In genomic region chr1:89633745-89634625, GRCh38 we compare ENCODE assay signal across 8 cellular contexts. TPM values are rescaled to one million over a fixed set of nuclear protein-coding genes. Genes with fewer than 3 reads are reported as not detected.
DNase-seq lines count a peak whose midpoint lies in the region; ATAC-seq, FAIRE-seq and TF ChIP-seq lines count a peak whose summit lies in the region.

No MANE protein-coding gene starts in this region.

- 7% methylated on average over 33 of the region's 33 CpGs for WGBS in liver

- CTCF ChIA-PET in HEK293T (lab: Yijun Ruan, JAX), result interaction anchor here (3.3 kb wide), 1 partner anchor 129 kb away, joined by 19 read pairs; no protein-coding TSS in a partner anchor

- peak overlapping the region; percentile 47 to 79 for H3K27ac ChIP-seq in liver (ENCODE audit: low read depth in 1 of 2, low read length in 2 of 2)

- H3K4me1 ChIP-seq in liver (ENCODE audit: control insufficient read depth in 4 of 4, insufficient read depth in 4 of 4, low read length in 3 of 4), result peaks cover 0 to 21% (median 10%) of the 10 kb centered on the region in 4 donors

- peak overlapping the region; percentile 49 to 64 for H3K9ac ChIP-seq in liver (ENCODE audit: low read depth in 1 of 2, low read length in 2 of 2)

- peak overlapping the region; percentile 59 to 78 (median 76) for H3K4me3 ChIP-seq in liver (ENCODE audit: low read depth in 1 of 3, low read length in 3 of 3)

- H3K36me3 ChIP-seq in liver (ENCODE audit: control insufficient read depth in 4 of 4, insufficient read depth in 3 of 4, low read depth in 1 of 4, low read length in 3 of 4), result no peaks in the 10 kb centered on the region

- POLR2A ChIA-PET in HEK293T (lab: Yijun Ruan, JAX), result interaction anchor here (1.9 kb wide), 1 partner anchor 129 kb away, joined by 12 read pairs; no protein-coding TSS in a partner anchor

- TF ChIP-seq RAD21 in liver (IDR thresholded peaks at IDR 0.05), result no peak

- TF ChIP-seq CTCF in liver (IDR thresholded peaks at IDR 0.05; ENCODE audit: low read depth, low read length, missing input control), result no peak

- DNase-seq in DMS53 treated with DMSO at 0.1 percent for 48 hours (lab: John Stamatoyannopoulos, UW; ENCODE audit: unreplicated experiment) (peak; percentile 7), HEK293T (ENCODE audit: extremely low spot score) (peak; percentile 43), RCC 7860 (ENCODE audit: low spot score) (peak; percentile 14)
- peak; percentile 25 for DNase-seq in central memory CD4-positive, alpha-beta T cell
- DNase-seq in stimulated activated naive CD8-positive, alpha-beta T cell treated with anti-CD3 and anti-CD28 coated beads, Interleukin-15, Interleukin-2, amounts not matched to agents 100 U/mL and 50 U/mL, for 24 hours, result peak; percentile 44

- no peak for FAIRE-seq in RCC 7860 (lab: Jason Lieb, UNC)

- peaks cover 0 to 7% (median 0%) of the 10 kb centered on the region in 4 donors for H3K27me3 ChIP-seq in liver (ENCODE audit: control insufficient read depth in 4 of 4, insufficient read depth in 4 of 4, low read length in 3 of 4)

- no peak for ATAC-seq in stimulated activated naive CD8-positive, alpha-beta T cell treated with anti-CD3 and anti-CD28 coated beads, Interleukin-15, Interleukin-2, amounts not matched to agents 100 U/mL and 50 U/mL, for 24 hours
- ATAC-seq in GM19463 (IDR thresholded peaks at IDR 0.05; ENCODE audit: unreplicated experiment), result no peak
- no peak for ATAC-seq in GM18873 (IDR thresholded peaks at IDR 0.05; ENCODE audit: low FRiP score, unreplicated experiment)

- no peaks in the 10 kb centered on the region for H3K9me3 ChIP-seq in liver (ENCODE audit: control insufficient read depth in 4 of 4, low read length in 3 of 4)

TF ChIP-seq in HEK293T, 16 proteins besides CTCF, POLR2A, EP300 and RAD21:
- TF ChIP-seq LEF1 (IDR thresholded peaks at IDR 0.05; ENCODE audit: borderline replicate concordance) (no peak), BHLHE40 (IDR thresholded peaks at IDR 0.05; ENCODE audit: borderline replicate concordance) (no peak), NFRKB (IDR thresholded peaks at IDR 0.05) (no peak), TARDBP (IDR thresholded peaks at IDR 0.05) (no peak), FOXK2 (IDR thresholded peaks at IDR 0.05) (no peak), SUZ12 (IDR thresholded peaks at IDR 0.05) (no peak), CTBP1 (IDR thresholded peaks at IDR 0.05; ENCODE audit: borderline replicate concordance) (no peak), SP1 (IDR thresholded peaks at IDR 0.05) (no peak), ZNF384 (IDR thresholded peaks at IDR 0.05) (no peak), FOXA1 (IDR thresholded peaks at IDR 0.05) (no peak), HDGF (IDR thresholded peaks at IDR 0.05; ENCODE audit: borderline replicate concordance) (no peak), FOXM1 (IDR thresholded peaks at IDR 0.05; ENCODE audit: borderline replicate concordance) (no peak), L3MBTL2 (conservative IDR thresholded peaks at IDR 0.05) (no peak; the same call in 1 of the 2 replicates), ELF4 (IDR thresholded peaks at IDR 0.05) (no peak), ARNT (IDR thresholded peaks at IDR 0.05) (no peak), PKNOX1 (IDR thresholded peaks at IDR 0.05) (no peak)

TF ChIP-seq in liver, 16 proteins besides CTCF, POLR2A, EP300 and RAD21:
- peak; percentile 31 to 53 for TF ChIP-seq HNF4A (conservative IDR thresholded peaks at IDR 0.05)
- TF ChIP-seq, protein P1, sequence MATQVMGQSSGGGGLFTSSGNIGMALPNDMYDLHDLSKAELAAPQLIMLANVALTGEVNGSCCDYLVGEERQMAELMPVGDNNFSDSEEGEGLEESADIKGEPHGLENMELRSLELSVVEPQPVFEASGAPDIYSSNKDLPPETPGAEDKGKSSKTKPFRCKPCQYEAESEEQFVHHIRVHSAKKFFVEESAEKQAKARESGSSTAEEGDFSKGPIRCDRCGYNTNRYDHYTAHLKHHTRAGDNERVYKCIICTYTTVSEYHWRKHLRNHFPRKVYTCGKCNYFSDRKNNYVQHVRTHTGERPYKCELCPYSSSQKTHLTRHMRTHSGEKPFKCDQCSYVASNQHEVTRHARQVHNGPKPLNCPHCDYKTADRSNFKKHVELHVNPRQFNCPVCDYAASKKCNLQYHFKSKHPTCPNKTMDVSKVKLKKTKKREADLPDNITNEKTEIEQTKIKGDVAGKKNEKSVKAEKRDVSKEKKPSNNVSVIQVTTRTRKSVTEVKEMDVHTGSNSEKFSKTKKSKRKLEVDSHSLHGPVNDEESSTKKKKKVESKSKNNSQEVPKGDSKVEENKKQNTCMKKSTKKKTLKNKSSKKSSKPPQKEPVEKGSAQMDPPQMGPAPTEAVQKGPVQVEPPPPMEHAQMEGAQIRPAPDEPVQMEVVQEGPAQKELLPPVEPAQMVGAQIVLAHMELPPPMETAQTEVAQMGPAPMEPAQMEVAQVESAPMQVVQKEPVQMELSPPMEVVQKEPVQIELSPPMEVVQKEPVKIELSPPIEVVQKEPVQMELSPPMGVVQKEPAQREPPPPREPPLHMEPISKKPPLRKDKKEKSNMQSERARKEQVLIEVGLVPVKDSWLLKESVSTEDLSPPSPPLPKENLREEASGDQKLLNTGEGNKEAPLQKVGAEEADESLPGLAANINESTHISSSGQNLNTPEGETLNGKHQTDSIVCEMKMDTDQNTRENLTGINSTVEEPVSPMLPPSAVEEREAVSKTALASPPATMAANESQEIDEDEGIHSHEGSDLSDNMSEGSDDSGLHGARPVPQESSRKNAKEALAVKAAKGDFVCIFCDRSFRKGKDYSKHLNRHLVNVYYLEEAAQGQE (IDR thresholded peaks at IDR 0.05), result no peak
- no peak for TF ChIP-seq NR2F2 (IDR thresholded peaks at IDR 0.05)
- no peak for TF ChIP-seq FOXA2 (IDR thresholded peaks at IDR 0.05)
- no peak for TF ChIP-seq ATF3 (IDR thresholded peaks at IDR 0.05)
- TF ChIP-seq, protein P2, sequence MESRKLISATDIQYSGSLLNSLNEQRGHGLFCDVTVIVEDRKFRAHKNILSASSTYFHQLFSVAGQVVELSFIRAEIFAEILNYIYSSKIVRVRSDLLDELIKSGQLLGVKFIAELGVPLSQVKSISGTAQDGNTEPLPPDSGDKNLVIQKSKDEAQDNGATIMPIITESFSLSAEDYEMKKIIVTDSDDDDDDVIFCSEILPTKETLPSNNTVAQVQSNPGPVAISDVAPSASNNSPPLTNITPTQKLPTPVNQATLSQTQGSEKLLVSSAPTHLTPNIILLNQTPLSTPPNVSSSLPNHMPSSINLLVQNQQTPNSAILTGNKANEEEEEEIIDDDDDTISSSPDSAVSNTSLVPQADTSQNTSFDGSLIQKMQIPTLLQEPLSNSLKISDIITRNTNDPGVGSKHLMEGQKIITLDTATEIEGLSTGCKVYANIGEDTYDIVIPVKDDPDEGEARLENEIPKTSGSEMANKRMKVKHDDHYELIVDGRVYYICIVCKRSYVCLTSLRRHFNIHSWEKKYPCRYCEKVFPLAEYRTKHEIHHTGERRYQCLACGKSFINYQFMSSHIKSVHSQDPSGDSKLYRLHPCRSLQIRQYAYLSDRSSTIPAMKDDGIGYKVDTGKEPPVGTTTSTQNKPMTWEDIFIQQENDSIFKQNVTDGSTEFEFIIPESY (IDR thresholded peaks at IDR 0.05), result no peak
- TF ChIP-seq, protein P3, sequence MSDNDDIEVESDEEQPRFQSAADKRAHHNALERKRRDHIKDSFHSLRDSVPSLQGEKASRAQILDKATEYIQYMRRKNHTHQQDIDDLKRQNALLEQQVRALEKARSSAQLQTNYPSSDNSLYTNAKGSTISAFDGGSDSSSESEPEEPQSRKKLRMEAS (IDR thresholded peaks at IDR 0.05), result no peak
- no peak for TF ChIP-seq FOXA1 (IDR thresholded peaks at IDR 0.05)
TF ChIP-seq in liver: peak in this region for 1.

RNA-seq across cellular contexts. Expression of gene LRRC8C, which starts 1.1 kb away (rescaled TPM):
- total RNA-seq in liver, result 1 to 10 TPM; 2.0 to 3.5 TPM
- polyA plus RNA-seq in liver, result under 1 TPM; 0.63 to 0.90 TPM
